ENCODE assay signal across 8 cellular contexts in genomic region chr2:84880395-84880644, GRCh38. TPM values are rescaled to one million over a fixed set of nuclear protein-coding genes. Genes with fewer than 3 reads are reported as not detected.
A peak's percentile ranks its signal among the peaks of the same experiment; 100 is the strongest.
DNase-seq lines count a peak whose midpoint lies in the region; ATAC-seq and TF ChIP-seq lines count a peak whose summit lies in the region.

No MANE protein-coding gene starts in this region.

- H3K9me2 ChIP-seq in Karpas-422 (replicated peaks; ENCODE audit: insufficient read depth, low read length), result no peaks in the 10 kb centered on the region

- no peaks in the 10 kb centered on the region; the same call in 1 of the 2 replicates for H3K9me3 ChIP-seq in AG04450 (ENCODE audit: control insufficient read depth, insufficient read depth, low read length)
- no peaks in the 10 kb centered on the region for H3K9me3 ChIP-seq in Karpas-422 (ENCODE audit: low read length)

- no peaks in the 10 kb centered on the region for H3K9me3 Mint-ChIP-seq in naive thymus-derived CD8-positive, alpha-beta T cell

- H3K27ac ChIP-seq in AG04450 (ENCODE audit: low read depth, low read length), result no peak overlapping the region
- H3K27ac ChIP-seq in Karpas-422 (ENCODE audit: low read length), result no peak overlapping the region
- H3K27ac ChIP-seq in dorsolateral prefrontal cortex, result peak overlapping the region in 6 of 59 donors; percentile 11 to 67 (median 34)

- peaks cover 41 to 77% (median 61%) of the 10 kb centered on the region in 4 donors for H3K4me1 Mint-ChIP-seq in naive thymus-derived CD8-positive, alpha-beta T cell

- H3K4me1 ChIP-seq in Karpas-422 (ENCODE audit: low read length), result peaks cover 22% of the 10 kb centered on the region

- H3K4me2 ChIP-seq in Karpas-422 (ENCODE audit: low read depth, low read length, poor library complexity, severe bottlenecking), result peak overlapping the region; percentile 80

- H3K27me3 ChIP-seq in AG04450 (ENCODE audit: control insufficient read depth, insufficient read depth, low read length), result no peaks in the 10 kb centered on the region
- H3K27me3 ChIP-seq in Karpas-422 (ENCODE audit: low read length), result no peaks in the 10 kb centered on the region
- H3K27me3 ChIP-seq in dorsolateral prefrontal cortex, result peaks cover 0 to 40% (median 12%) of the 10 kb centered on the region in 45 donors

- peaks cover 0 to 30% (median 7%) of the 10 kb centered on the region in 3 donors for H3K36me3 Mint-ChIP-seq in naive thymus-derived CD8-positive, alpha-beta T cell

- DNase-seq in AG04450 (ENCODE audit: low read depth, low spot score) (no peak), Karpas-422 (no peak), dorsolateral prefrontal cortex (no peak), T1000 (lab: John Stamatoyannopoulos, UW) (no peak), DMS153 (lab: John Stamatoyannopoulos, UW) (no peak), C1 segment of cervical spinal cord (lab: John Stamatoyannopoulos, UW) (no peak)
- no peak for DNase-seq in naive thymus-derived CD8-positive, alpha-beta T cell

- H4K20me1 ChIP-seq in Karpas-422 (ENCODE audit: insufficient read depth, low read depth, low read length), result no peaks in the 10 kb centered on the region

- no peak overlapping the region for H2AFZ ChIP-seq in Karpas-422 (ENCODE audit: low read length)

- peaks cover 0 to 2% (median 0%) of the 10 kb centered on the region in 5 donors for H3K27me3 Mint-ChIP-seq in naive thymus-derived CD8-positive, alpha-beta T cell

- CTCF ChIA-PET in AG04450 (lab: Charles Lee), result no interaction called here

- H3K27ac Mint-ChIP-seq in naive thymus-derived CD8-positive, alpha-beta T cell, result peak overlapping the region; percentile 92 to 99 (median 97)

- ATAC-seq in naive thymus-derived CD8-positive, alpha-beta T cell, result peak in 1 of 2 donors; percentile 2
- ATAC-seq in GM21526 (IDR thresholded peaks at IDR 0.05; ENCODE audit: low FRiP score, unreplicated experiment), result no peak

- no peaks in the 10 kb centered on the region for H3K36me3 ChIP-seq in Karpas-422 (ENCODE audit: insufficient read depth, low read length)

- peak overlapping the region; percentile 88 to 100 (median 96) for H3K4me3 Mint-ChIP-seq in naive thymus-derived CD8-positive, alpha-beta T cell

- peak overlapping the region; percentile 76 for H3K4me3 ChIP-seq in AG04450 (ENCODE audit: low read depth, low read length)
- peak overlapping the region; percentile 58 for H3K4me3 ChIP-seq in Karpas-422 (ENCODE audit: low read length)
- H3K4me3 ChIP-seq in dorsolateral prefrontal cortex, result peak overlapping the region; percentile 32 to 76 (median 62)

- no peak for TF ChIP-seq CTCF in AG04450 (IDR thresholded peaks at IDR 0.05; ENCODE audit: low read depth, low read length)
- TF ChIP-seq CTCF in dorsolateral prefrontal cortex (IDR thresholded peaks at IDR 0.05 in 54 of 56, conservative IDR thresholded peaks at IDR 0.05 in 2 of 56; ENCODE audit: low read depth in 1 of 56, partially characterized antibody in 56 of 56), result no peak

- H3K9ac ChIP-seq in Karpas-422 (ENCODE audit: low read length), result 0 out of 2 replicates have a peak overlapping the region, but pooled peaks have one; percentile 50

- no peaks in the 10 kb centered on the region for H3K79me2 ChIP-seq in Karpas-422 (ENCODE audit: low read length)

- intact Hi-C loops in dorsolateral prefrontal cortex (cut with DNase I), result loop anchor here (2.0 to 5.0 kb wide), 2 partner anchors 383 to 386 kb away; no protein-coding TSS in a partner anchor

- POLR2A ChIA-PET in AG04450 (lab: Yijun Ruan, JAX), result interaction anchor here (3.0 kb wide), 1 partner anchor 25 kb away, joined by 20 read pairs; the partner anchor contains the start of gene TMSB10
- POLR2A ChIA-PET in naive thymus-derived CD8-positive, alpha-beta T cell (lab: Charles Lee), result interaction anchor here (0.8 to 10.4 kb wide), 22 partner anchors 10 to 398 kb away, joined by 3 to 289 read pairs (median 11); partner anchors contain the start of gene TMSB10

RNA-seq across cellular contexts. Expression of gene TRABD2A, which starts 0.6 kb away (rescaled TPM):
- 30.2 and 32.8 TPM in 2 replicates for polyA plus RNA-seq in AG04450 (2011; rRNA removed)
- 49.4 and 51.4 TPM in 2 replicates for polyA minus RNA-seq in AG04450 (2011; rRNA and poly(A)+ RNA removed)
- 0.04 and 2.4 TPM in 2 replicates for total RNA-seq in Karpas-422 (2014; rRNA removed; shearing (Covaris generic); ENCODE audit: low replicate concordance)
- 10 to 100 TPM in 61 of 120 experiments, 1 to 10 TPM in 59; 3.6 to 26.3 (median 10.1) TPM for total RNA-seq in dorsolateral prefrontal cortex
- 100 to 1,000 TPM; 165 to 168 TPM for total RNA-seq in naive thymus-derived CD8-positive, alpha-beta T cell
- 100 to 1,000 TPM in 2 of 3 donors, 10 to 100 TPM in 1; 70.1 to 173 (median 104) TPM for polyA plus RNA-seq in naive thymus-derived CD8-positive, alpha-beta T cell

RNA-seq across cellular contexts. Expression of gene TMSB10, which starts 25.1 kb away (rescaled TPM):
- 4,621 and 5,651 TPM in 2 replicates for polyA plus RNA-seq in AG04450 (2011; rRNA removed)
- 1,051 and 1,085 TPM in 2 replicates for polyA minus RNA-seq in AG04450 (2011; rRNA and poly(A)+ RNA removed)
- total RNA-seq in Karpas-422 (2014; rRNA removed; shearing (Covaris generic); ENCODE audit: low replicate concordance), result 1,287 and 3,084 TPM in 2 replicates
- 1,000 to 10,000 TPM in 44 of 120 experiments, 100 to 1,000 TPM in 76; 441 to 1,542 (median 928) TPM for total RNA-seq in dorsolateral prefrontal cortex
- 1,000 to 10,000 TPM; 1,479 to 1,535 TPM for total RNA-seq in naive thymus-derived CD8-positive, alpha-beta T cell
- polyA plus RNA-seq in naive thymus-derived CD8-positive, alpha-beta T cell, result 1,000 to 10,000 TPM; 6,950 to 8,855 (median 7,882) TPM

Comparison
In these comparisons a context has a peak if more than half of its experiments do, and no peak if none do; other contexts are left out.
1. RNA of gene TRABD2A, which starts 0.6 kb away (total RNA-seq): 165 to 168 TPM in naive thymus-derived CD8-positive, alpha-beta T cell; 3.6 to 26.3 TPM in dorsolateral prefrontal cortex and 0.04 to 2.4 TPM in Karpas-422; every median in the first group is over 4 times any median in the second.
2. Peak in every context shown above with its lines, with median percentiles within 50 percentile points of each other: H3K4me3 ChIP-seq.